In the genomic region with DNA sequence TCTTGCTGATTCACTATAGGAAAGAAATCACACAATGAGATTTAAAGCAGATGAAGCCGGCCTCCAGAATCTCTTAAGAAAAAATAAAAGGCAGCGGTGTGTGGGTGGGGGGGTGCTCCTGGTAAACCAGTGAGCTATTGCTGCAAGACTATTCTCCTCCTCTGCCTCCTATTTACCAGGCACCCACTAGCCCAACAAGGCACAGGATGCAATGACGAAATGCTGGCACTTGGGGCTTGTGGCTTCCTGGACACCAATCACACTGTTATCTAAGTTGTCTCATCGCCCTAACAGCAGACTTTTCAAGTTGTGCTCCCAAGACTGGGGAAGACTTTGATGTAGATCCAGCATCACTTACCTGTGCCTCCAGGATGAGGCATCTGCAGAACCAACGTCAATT, we compare ENCODE assay signal across 31 cellular contexts. TPM values are rescaled to one million over a fixed set of nuclear protein-coding genes. Genes with fewer than 3 reads are reported as not detected.
A peak's percentile ranks its signal among the peaks of the same experiment; 100 is the strongest.
DNase-seq lines count a peak whose midpoint lies in the region; ATAC-seq and TF ChIP-seq lines count a peak whose summit lies in the region.
"Had no signal": no experiment of that assay in that cellular context is flagged by ENCODE, and none has a peak within 500 bp of the region (broad histone marks: within the 10 kb centered on the region; RNA-seq: fewer than 3 reads in every experiment).

No MANE protein-coding gene starts in this region.

- H3K36me3 Mint-ChIP-seq in immature natural killer cell: no peaks in the 10 kb centered on the region
- H3K36me3 Mint-ChIP-seq: activated naive CD4-positive, alpha-beta T cell treated with anti-CD3 and anti-CD28 coated beads, Interleukin-2, amount 50 U/mL, for 24 hours; CD4-positive, alpha-beta memory T cell had no signal

- no peak overlapping the region for H3K27ac ChIP-seq in BLaER1
- H3K27ac ChIP-seq: 22Rv1, colonic mucosa, lower lobe of right lung, parathyroid adenoma, upper lobe of left lung, WERI-Rb-1 had no signal

- no peak for ATAC-seq in HG03432 (IDR thresholded peaks at IDR 0.05; ENCODE audit: unreplicated experiment)
- no peak for ATAC-seq in GM18519 (IDR thresholded peaks at IDR 0.05; ENCODE audit: low FRiP score, unreplicated experiment)
- ATAC-seq: activated T-helper 17 cell treated with anti-CD3 and anti-CD28 coated beads, Interleukin-2, amount 50 U/mL, for 72 hours; GM23338; heart left ventricle; lower lobe of right lung; mucosa of descending colon had no signal

- no peaks in the 10 kb centered on the region for H4K20me1 ChIP-seq in BLaER1

- H3K4me2 ChIP-seq in BLaER1: peak overlapping the region; percentile 57
- H3K4me2 ChIP-seq: GM23338 had no signal

- H3K4me3 ChIP-seq in BLaER1: no peak overlapping the region
- no peak overlapping the region for H3K4me3 ChIP-seq in NB4 (ENCODE audit: low read depth, low read length)
- H3K4me3 ChIP-seq: colonic mucosa, GM23338, heart left ventricle, lower lobe of right lung, mucosa of descending colon, right atrium auricular region, upper lobe of left lung had no signal

- H3K27ac Mint-ChIP-seq in immature natural killer cell: peak overlapping the region in 3 of 6 donors; percentile 24 to 77 (median 76)
- H3K27ac Mint-ChIP-seq: activated CD4-positive, alpha-beta T cell treated with anti-CD3 and anti-CD28 coated beads, Interleukin-2, amount 10 ng/mL, durations not matched to agents 7 days and 5 days; activated naive CD4-positive, alpha-beta T cell treated with anti-CD3 and anti-CD28 coated beads, Interleukin-2, amount 50 U/mL, for 24 hours; activated T-helper 17 cell treated with anti-CD3 and anti-CD28 coated beads, Interleukin-2, amount 50 U/mL, for 72 hours; GM23338 had no signal

- H3K36me3 ChIP-seq in BLaER1: no peaks in the 10 kb centered on the region
- H3K36me3 ChIP-seq: colonic mucosa, heart left ventricle, lower lobe of right lung, right atrium auricular region, upper lobe of left lung, WERI-Rb-1 had no signal

- H3K4me1 Mint-ChIP-seq in immature natural killer cell: peaks cover 16 to 25% of the 10 kb centered on the region in 2 donors
- H3K4me1 Mint-ChIP-seq: activated naive CD4-positive, alpha-beta T cell treated with anti-CD3 and anti-CD28 coated beads, Interleukin-2, amount 50 U/mL, for 24 hours; activated T-helper 17 cell treated with anti-CD3 and anti-CD28 coated beads, Interleukin-2, amount 50 U/mL, for 72 hours; CD4-positive, alpha-beta memory T cell; GM23338 had no signal

- H3K9me3 Mint-ChIP-seq in immature natural killer cell: no peaks in the 10 kb centered on the region
- H3K9me3 Mint-ChIP-seq: activated CD4-positive, alpha-beta T cell treated with anti-CD3 and anti-CD28 coated beads, Interleukin-2, amount 10 ng/mL, durations not matched to agents 7 days and 5 days; activated naive CD4-positive, alpha-beta T cell treated with anti-CD3 and anti-CD28 coated beads, Interleukin-2, amount 50 U/mL, for 24 hours; activated T-helper 17 cell treated with anti-CD3 and anti-CD28 coated beads, Interleukin-2, amount 50 U/mL, for 72 hours; CD4-positive, alpha-beta memory T cell; GM23338; neural crest cell had no signal

- H3K9me3 ChIP-seq in BLaER1: no peaks in the 10 kb centered on the region
- H3K9me3 ChIP-seq: colonic mucosa, heart left ventricle, lower lobe of right lung, mucosa of descending colon, right atrium auricular region, upper lobe of left lung had no signal

- TF ChIP-seq CTCF in NB4 (IDR thresholded peaks at IDR 0.05; ENCODE audit: low read depth, low read length): no peak

- peak; percentile 35 for DNase-seq in NK-92 treated with Interleukin-12 subunit alpha and Interleukin-12 subunit beta, amount 100 ng/mL, for 24 hours (lab: John Stamatoyannopoulos, UW)
- no peak for DNase-seq in NK-92 (lab: John Stamatoyannopoulos, UW; ENCODE audit: unreplicated experiment)
- DNase-seq in NB4 (ENCODE audit: low read depth): peak; percentile 88
- DNase-seq in immature natural killer cell: peak; percentile 30 to 53 (median 51)
- DNase-seq in C1 segment of cervical spinal cord (lab: John Stamatoyannopoulos, UW): no peak
- DNase-seq: activated CD4-positive, alpha-beta T cell treated with anti-CD3 and anti-CD28 coated beads, Interleukin-2, amount 10 ng/mL, durations not matched to agents 7 days and 5 days; aorta; CD4-positive, alpha-beta memory T cell; colonic mucosa; effector memory CD4-positive, alpha-beta T cell; foreskin fibroblast; heart left ventricle; lower lobe of right lung; mucosa of descending colon; NCI-H1417; NCI-H2029 treated with DMSO at 0.1 percent for 48 hours; NCI-H2227 treated with DMSO at 0.1 percent for 48 hours; NCI-H69; stimulated activated CD4-positive, alpha-beta T cell treated with anti-CD3 and anti-CD28 coated beads, Interleukin-2, amount 100 ng/mL, for 24 hours; upper lobe of left lung; WERI-Rb-1 had no signal

- no peak for TF ChIP-seq POLR2A in NB4 (IDR thresholded peaks at IDR 0.05; ENCODE audit: extremely low read depth, insufficient read length)

- no peaks in the 10 kb centered on the region for H3K27me3 ChIP-seq in BLaER1
- H3K27me3 ChIP-seq: colonic mucosa, heart left ventricle, right atrium auricular region, upper lobe of left lung had no signal

- H3K27me3 Mint-ChIP-seq in immature natural killer cell (ENCODE audit: low read depth in 3 of 3): peaks cover 3 to 4% (median 4%) of the 10 kb centered on the region in 3 donors

- no peak overlapping the region for H3K9ac ChIP-seq in BLaER1
- H3K9ac ChIP-seq: parathyroid adenoma had no signal

- peaks cover 20% of the 10 kb centered on the region for H3K4me1 ChIP-seq in BLaER1
- H3K4me1 ChIP-seq: colonic mucosa, lower lobe of right lung, right atrium auricular region had no signal

- H3K4me3 Mint-ChIP-seq in immature natural killer cell: peak overlapping the region; percentile 12 to 71 (median 25)
- H3K4me3 Mint-ChIP-seq: activated CD4-positive, alpha-beta T cell treated with anti-CD3 and anti-CD28 coated beads, Interleukin-2, amount 10 ng/mL, durations not matched to agents 7 days and 5 days; activated naive CD4-positive, alpha-beta T cell treated with anti-CD3 and anti-CD28 coated beads, Interleukin-2, amount 50 U/mL, for 24 hours; activated T-helper 17 cell treated with anti-CD3 and anti-CD28 coated beads, Interleukin-2, amount 50 U/mL, for 72 hours; CD4-positive, alpha-beta memory T cell; GM23338; neural crest cell had no signal

RNA-seq across cellular contexts. Expression of gene NDRG4, which starts 50.2 kb away (rescaled TPM):
- under 1 TPM in 1 of 3 donors, not detected in 2; 0.18 TPM for polyA plus RNA-seq in immature natural killer cell

RNA-seq across cellular contexts. Expression of gene GINS3, which starts 57.5 kb away (rescaled TPM):
- polyA plus RNA-seq in immature natural killer cell: 1 to 10 TPM in 2 of 3 donors, not detected in 1; 2.5 to 4.2 TPM

Comparison
In these comparisons a context has a peak if more than half of its experiments do, and no peak if none do; other contexts are left out.
1. DNase-seq: peak in NK-92 treated with Interleukin-12 subunit alpha and Interleukin-12 subunit beta, amount 100 ng/mL, for 24 hours (single experiment), NB4 (single experiment) and immature natural killer cell (3 of 3); none in NK-92 (single experiment) and C1 segment of cervical spinal cord (0 of 14).